ENCODE assay signal across 10 cellular contexts in genomic region chr9:120412425-120412951, GRCh38.
DNase-seq lines count a peak whose midpoint lies in the region; FAIRE-seq and TF ChIP-seq lines count a peak whose summit lies in the region.
"Had no signal": no experiment of that assay in that cellular context is flagged by ENCODE, and none has a peak within 500 bp of the region (broad histone marks: within the 10 kb centered on the region; RNA-seq: fewer than 3 reads in every experiment).

No MANE protein-coding gene starts in this region.

- FAIRE-seq in H54 (lab: Jason Lieb, UNC): no peak
- no peak for FAIRE-seq in D721Med (lab: Jason Lieb, UNC)

- no peak for TF ChIP-seq POLR2A in H54 (IDR thresholded peaks at IDR 0.05; ENCODE audit: low read depth, low read length)

- TF ChIP-seq CTCF in D721Med (IDR thresholded peaks at IDR 0.05; ENCODE audit: insufficient read depth, missing control alignments): no peak

- peak; percentile 40 for DNase-seq in A172 (ENCODE audit: low spot score)
- peak; percentile 32 for DNase-seq in HPDE6-E6E7 (ENCODE audit: extremely low spot score)
- peak; percentile 14 to 43 for DNase-seq in dermis microvascular lymphatic vessel endothelial cell (ENCODE audit: low read depth in 2 of 2)
- peak; percentile 26 for DNase-seq in kidney glomerular epithelial cell (lab: John Stamatoyannopoulos, UW)
- DNase-seq in NCI-H524 (lab: John Stamatoyannopoulos, UW): no peak
- no peak for DNase-seq in H54 (ENCODE audit: insufficient read length, low spot score)
- DNase-seq in NCI-H345 treated with DMSO at 0.1 percent for 48 hours (lab: John Stamatoyannopoulos, UW; ENCODE audit: unreplicated experiment): no peak
- no peak for DNase-seq in D721Med (ENCODE audit: insufficient read length, low spot score)
- DNase-seq: CD4-positive, alpha-beta T cell; NCI-H446 had no signal

Comparison
In these comparisons a context has a peak if more than half of its experiments do, and no peak if none do; other contexts are left out.
1. DNase-seq: peak in A172 (single experiment), HPDE6-E6E7 (single experiment), dermis microvascular lymphatic vessel endothelial cell (2 of 2) and kidney glomerular epithelial cell (single experiment); none in NCI-H524 (0 of 2), H54 (single experiment), NCI-H345 treated with DMSO at 0.1 percent for 48 hours (single experiment) and D721Med (single experiment).